ENCODE assay signal across 8 cellular contexts in the genomic region with DNA sequence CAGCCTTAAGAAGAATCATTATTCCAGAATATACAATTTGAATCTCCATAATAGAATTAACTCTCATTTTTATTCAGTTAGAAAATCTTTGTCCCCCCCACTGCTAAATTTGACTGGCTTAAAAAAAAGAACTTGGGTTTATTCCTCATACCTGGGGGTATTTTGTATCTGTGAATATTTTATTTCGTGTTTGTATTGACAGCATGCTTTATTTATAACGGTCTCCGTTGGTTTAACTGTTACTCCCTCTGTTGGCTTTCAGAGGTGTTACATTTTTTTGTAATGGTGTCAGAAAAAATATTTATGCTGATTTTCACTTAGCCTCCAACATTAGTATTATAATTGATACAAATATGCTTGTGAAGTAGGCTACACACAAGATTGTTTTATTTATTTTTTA.
DNase-seq lines count a peak whose midpoint lies in the region; ATAC-seq and TF ChIP-seq lines count a peak whose summit lies in the region.

No MANE protein-coding gene starts in this region.

- peaks cover 15% of the 10 kb centered on the region for H3K4me1 ChIP-seq in foreskin keratinocyte

- H3K27ac ChIP-seq in 22Rv1 = no peak overlapping the region
- no peak overlapping the region for H3K27ac ChIP-seq in foreskin keratinocyte

- peak; percentile 65 for TF ChIP-seq CTCF in 22Rv1 (IDR thresholded peaks at IDR 0.05)
- peak; percentile 43 for TF ChIP-seq CTCF in GM10248 (IDR thresholded peaks at IDR 0.05; ENCODE audit: control extremely low read depth, extremely low read depth, low read depth, missing control alignments)
- peak; percentile 72 for TF ChIP-seq CTCF in foreskin keratinocyte (conservative IDR thresholded peaks at IDR 0.05)

- CTCF ChIA-PET in GM10248 (lab: Yijun Ruan, JAX) = interaction anchor here (0.7 to 2.6 kb wide), 7 partner anchors 11 to 56 kb away, joined by 3 to 30 read pairs (median 5); a partner anchor contains a TSS

- POLR2A ChIA-PET in GM10248 (lab: Yijun Ruan, JAX) = no interaction called here

- H3K27me3 ChIP-seq in foreskin keratinocyte = no peaks in the 10 kb centered on the region

- peak; percentile 53 for DNase-seq in GM10248 (ENCODE audit: extremely low spot score)
- peak; percentile 8 for DNase-seq in RKO (ENCODE audit: low spot score)
- no peak for DNase-seq in foreskin keratinocyte
- no peak for DNase-seq in cerebellum (ENCODE audit: low spot score)
- no peak for DNase-seq in HuH-7.5 (ENCODE audit: low spot score)
- no peak for DNase-seq in NCI-H1092 (lab: John Stamatoyannopoulos, UW)

- ATAC-seq in foreskin keratinocyte (peak; percentile 31), GM19328 (IDR thresholded peaks at IDR 0.05; ENCODE audit: unreplicated experiment) (no peak)

Comparison
In these comparisons a context has a peak if more than half of its experiments do, and no peak if none do; other contexts are left out.
1. DNase-seq: peak in GM10248 (single experiment) and RKO (single experiment); none in foreskin keratinocyte (0 of 2), cerebellum (single experiment), HuH-7.5 (single experiment) and NCI-H1092 (single experiment).
2. Peak in every context shown above with its lines, with median percentiles within 50 percentile points of each other: CTCF ChIP-seq.